ENCODE assay signal across 1 cellular context in genomic region chr12:113314121-113314529, GRCh38.
TF ChIP-seq lines count a peak whose summit lies in the region.

No MANE protein-coding gene starts in this region.

TF ChIP-seq in IMR-90, 13 proteins besides CTCF, POLR2A, EP300 and RAD21:
- TF ChIP-seq RFX5 (IDR thresholded peaks at IDR 0.05; ENCODE audit: low read depth, low read length) (no peak), NFE2L2 (IDR thresholded peaks at IDR 0.05; ENCODE audit: low read depth, low read length) (no peak), MXI1 (IDR thresholded peaks at IDR 0.05; ENCODE audit: borderline replicate concordance, low read depth, low read length) (no peak), BHLHE40 (IDR thresholded peaks at IDR 0.05; ENCODE audit: low read depth, low read length) (no peak), RCOR1 (IDR thresholded peaks at IDR 0.05; ENCODE audit: insufficient replicate concordance, low read length) (no peak), ELK1 (IDR thresholded peaks at IDR 0.05; ENCODE audit: borderline replicate concordance, low read depth, low read length) (no peak), MAFK (IDR thresholded peaks at IDR 0.05; ENCODE audit: low read depth, low read length) (no peak), CHD1 (IDR thresholded peaks at IDR 0.05; ENCODE audit: low read depth, low read length) (no peak)
- TF ChIP-seq, protein P1, sequence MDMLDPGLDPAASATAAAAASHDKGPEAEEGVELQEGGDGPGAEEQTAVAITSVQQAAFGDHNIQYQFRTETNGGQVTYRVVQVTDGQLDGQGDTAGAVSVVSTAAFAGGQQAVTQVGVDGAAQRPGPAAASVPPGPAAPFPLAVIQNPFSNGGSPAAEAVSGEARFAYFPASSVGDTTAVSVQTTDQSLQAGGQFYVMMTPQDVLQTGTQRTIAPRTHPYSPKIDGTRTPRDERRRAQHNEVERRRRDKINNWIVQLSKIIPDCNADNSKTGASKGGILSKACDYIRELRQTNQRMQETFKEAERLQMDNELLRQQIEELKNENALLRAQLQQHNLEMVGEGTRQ (IDR thresholded peaks at IDR 0.05; ENCODE audit: low read depth, low read length): no peak
